ENCODE assay signal across 8 cellular contexts in the genomic region with DNA sequence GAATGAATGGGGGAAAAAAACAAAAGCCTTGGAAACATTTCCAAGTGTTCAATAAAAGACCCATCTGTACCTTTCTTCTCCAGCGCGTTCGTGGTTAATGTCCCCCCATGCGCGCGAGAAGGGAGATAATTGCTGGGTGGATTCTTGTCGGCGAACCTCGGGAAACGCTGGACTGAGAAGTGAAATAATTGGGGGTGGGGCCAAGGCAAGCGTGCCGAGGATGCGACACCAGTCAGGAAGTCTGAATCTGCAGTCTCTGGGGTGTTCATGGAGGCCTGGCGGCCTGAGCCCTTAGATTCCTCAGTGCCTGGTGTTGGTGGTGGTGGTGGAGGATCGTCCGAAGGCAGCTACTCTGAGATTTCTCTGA. TPM values are rescaled to one million over a fixed set of nuclear protein-coding genes. Genes with fewer than 3 reads are reported as not detected.
DNase-seq lines count a peak whose midpoint lies in the region; ATAC-seq, FAIRE-seq and TF ChIP-seq lines count a peak whose summit lies in the region.

No MANE protein-coding gene starts in this region.

- peak overlapping the region; percentile 63 for H3K4me3 Mint-ChIP-seq in CD4-positive, alpha-beta T cell
- H3K4me3 Mint-ChIP-seq in GM23338, result peak overlapping the region; percentile 66

- H3K9me3 Mint-ChIP-seq in CD4-positive, alpha-beta T cell, result no peaks in the 10 kb centered on the region
- no peaks in the 10 kb centered on the region for H3K9me3 Mint-ChIP-seq in GM23338

- peaks cover 42% of the 10 kb centered on the region for H3K4me1 Mint-ChIP-seq in CD4-positive, alpha-beta T cell (ENCODE audit: low read depth)
- H3K4me1 Mint-ChIP-seq in GM23338, result peaks cover 50% of the 10 kb centered on the region

- peak overlapping the region; percentile 57 for H3K4me3 ChIP-seq in GM23338
- H3K4me3 ChIP-seq in SJCRH30, result peak overlapping the region; percentile 60
- no peak overlapping the region for H3K4me3 ChIP-seq in keratinocyte (ENCODE audit: control insufficient read depth in 2 of 3, extremely low read depth in 1 of 3, insufficient read depth in 2 of 3, low read depth in 1 of 3, low read length in 3 of 3)

- no peaks in the 10 kb centered on the region for H4K20me1 ChIP-seq in GM23338 (replicated peaks; ENCODE audit: insufficient read depth)
- no peaks in the 10 kb centered on the region for H4K20me1 ChIP-seq in keratinocyte (ENCODE audit: control insufficient read depth, extremely low read depth, insufficient read depth, low read length)

- no peak overlapping the region for H3K9ac ChIP-seq in keratinocyte (ENCODE audit: control insufficient read depth, extremely low read depth, insufficient read depth, low read length)

- CTCF ChIA-PET in CD4-positive, alpha-beta T cell (lab: Charles Lee), result no interaction called here

- peaks cover 39% of the 10 kb centered on the region for H3K4me1 ChIP-seq in GM23338 (ENCODE audit: insufficient read depth)
- 0 out of 2 replicates have a peak, but pooled peaks cover 7% of the 10 kb centered on the region for H3K4me1 ChIP-seq in SJCRH30
- H3K4me1 ChIP-seq in keratinocyte (ENCODE audit: control insufficient read depth, extremely low read depth, insufficient read depth, low read length), result peaks cover 7% of the 10 kb centered on the region

- no peak for ATAC-seq in CD4-positive, alpha-beta T cell (ENCODE audit: poor library complexity)
- ATAC-seq in GM23338 (no peak), GM21528 (IDR thresholded peaks at IDR 0.05; ENCODE audit: low FRiP score, unreplicated experiment) (no peak), GM21360 (IDR thresholded peaks at IDR 0.05; ENCODE audit: unreplicated experiment) (no peak)

- H3K9me3 ChIP-seq in CD4-positive, alpha-beta T cell (ENCODE audit: control insufficient read depth, low read length), result no peaks in the 10 kb centered on the region
- H3K9me3 ChIP-seq in SJCRH30 (replicated peaks) (no peaks in the 10 kb centered on the region), keratinocyte (ENCODE audit: control insufficient read depth, low read depth, low read length) (no peaks in the 10 kb centered on the region)

- H3K79me2 ChIP-seq in GM23338 (replicated peaks; ENCODE audit: insufficient read depth) (no peaks in the 10 kb centered on the region), keratinocyte (ENCODE audit: control insufficient read depth, insufficient read depth, low read length) (no peaks in the 10 kb centered on the region)

- peaks cover 80% of the 10 kb centered on the region for H3K27me3 ChIP-seq in CD4-positive, alpha-beta T cell (ENCODE audit: control insufficient read depth, insufficient read depth, low read length)
- H3K27me3 ChIP-seq in GM23338 (ENCODE audit: insufficient read depth) (peaks cover 80% of the 10 kb centered on the region), SJCRH30 (no peaks in the 10 kb centered on the region), keratinocyte (ENCODE audit: control insufficient read depth, extremely low read depth, insufficient read depth, low read length) (peaks cover 67% of the 10 kb centered on the region)

- H3K4me2 ChIP-seq in GM23338 (peak overlapping the region; percentile 84), keratinocyte (ENCODE audit: control insufficient read depth, extremely low read depth, insufficient read depth, low read depth, low read length) (peak overlapping the region; percentile 8)

- intact Hi-C loops in CD4-positive, alpha-beta T cell (cut with DNase I, micrococcal nuclease), result no loop called here

- no peaks in the 10 kb centered on the region for H3K36me3 Mint-ChIP-seq in CD4-positive, alpha-beta T cell (ENCODE audit: low read depth)
- H3K36me3 Mint-ChIP-seq in GM23338 (ENCODE audit: low read depth), result peaks cover 3% of the 10 kb centered on the region; the same call in 1 of the 3 replicates

- H3K27ac Mint-ChIP-seq in CD4-positive, alpha-beta T cell, result no peak overlapping the region
- H3K27ac Mint-ChIP-seq in GM23338, result no peak overlapping the region

- no peak overlapping the region for H3K27ac ChIP-seq in CD4-positive, alpha-beta T cell (ENCODE audit: low read depth, low read length)
- no peak overlapping the region for H3K27ac ChIP-seq in GM23338 (ENCODE audit: low read depth)
- H3K27ac ChIP-seq in SJCRH30, result no peak overlapping the region
- no peak overlapping the region for H3K27ac ChIP-seq in keratinocyte (ENCODE audit: control insufficient read depth, insufficient read depth, low read length)

- H3K9me2 ChIP-seq in GM23338 (ENCODE audit: insufficient read depth), result no peaks in the 10 kb centered on the region

- H3F3A ChIP-seq in GM23338 (replicated peaks; ENCODE audit: low read depth), result no peaks in the 10 kb centered on the region

- POLR2A ChIA-PET in CD4-positive, alpha-beta T cell (lab: Charles Lee), result no interaction called here

- DNase-seq in CD4-positive, alpha-beta T cell, result no peak
- no peak for DNase-seq in GM23338 (ENCODE audit: low spot score)
- DNase-seq in SJCRH30, result peak; percentile 29 to 53
- DNase-seq in keratinocyte (ENCODE audit: low read depth, low spot score), result no peak
- no peak for DNase-seq in NCI-H2107 (lab: John Stamatoyannopoulos, UW)
- DNase-seq in islet precursor cell, result no peak

- H3K36me3 ChIP-seq in GM23338 (ENCODE audit: insufficient read depth) (no peaks in the 10 kb centered on the region), SJCRH30 (no peaks in the 10 kb centered on the region), keratinocyte (ENCODE audit: control insufficient read depth in 2 of 2, extremely low read depth in 1 of 2, insufficient read depth in 2 of 2, low read length in 2 of 2) (no peaks in the 10 kb centered on the region)

- dilution Hi-C loops in keratinocyte (cut with MboI; ENCODE audit: extremely low pct_ligation_motif_present, low sequenced_read_pairs), result no loop called here

- no peaks in the 10 kb centered on the region for H3K9me1 ChIP-seq in keratinocyte (ENCODE audit: control insufficient read depth, extremely low read depth, insufficient read depth, low read length)

- peaks cover 79% of the 10 kb centered on the region for H3K27me3 Mint-ChIP-seq in CD4-positive, alpha-beta T cell
- peaks cover 80% of the 10 kb centered on the region for H3K27me3 Mint-ChIP-seq in GM23338 (ENCODE audit: insufficient read depth, low read depth, poor library complexity)

- FAIRE-seq in keratinocyte (lab: Jason Lieb, UNC), result no peak

- TF ChIP-seq CTCF in CD4-positive, alpha-beta T cell (IDR thresholded peaks at IDR 0.05), result no peak
- TF ChIP-seq CTCF in GM23338 (conservative IDR thresholded peaks at IDR 0.05; ENCODE audit: low read depth in 2 of 2) (no peak), keratinocyte (optimal IDR thresholded peaks at IDR 0.05 in 1 of 3, IDR thresholded peaks at IDR 0.05 in 1 of 3, conservative IDR thresholded peaks at IDR 0.05 in 1 of 3; ENCODE audit: extremely low read depth in 1 of 3, insufficient read depth in 2 of 3, low read length in 3 of 3) (no peak)

- H2AFZ ChIP-seq in GM23338, result no peak overlapping the region
- no peak overlapping the region for H2AFZ ChIP-seq in keratinocyte (ENCODE audit: control insufficient read depth, low read length)

TF ChIP-seq in GM23338, 12 proteins besides CTCF, POLR2A, EP300 and RAD21 (continues in another document):
- TF ChIP-seq JUNB (IDR thresholded peaks at IDR 0.05; ENCODE audit: unreplicated experiment) (no peak), POLR2AphosphoS5 (IDR thresholded peaks at IDR 0.05; ENCODE audit: low read depth) (no peak), EZH2phosphoT487 (IDR thresholded peaks at IDR 0.05; ENCODE audit: unreplicated experiment) (no peak), EZH2 (IDR thresholded peaks at IDR 0.05; ENCODE audit: low read depth, unreplicated experiment) (no peak), CREB1 (CRISPR knock-in tag; IDR thresholded peaks at IDR 0.05; ENCODE audit: low read depth) (no peak), NANOG (IDR thresholded peaks at IDR 0.05; ENCODE audit: borderline replicate concordance) (no peak), STAT1 (IDR thresholded peaks at IDR 0.05; ENCODE audit: unreplicated experiment) (no peak), ZNF331 (CRISPR knock-in tag; IDR thresholded peaks at IDR 0.05; ENCODE audit: low read depth) (no peak)
- TF ChIP-seq, protein P1, sequence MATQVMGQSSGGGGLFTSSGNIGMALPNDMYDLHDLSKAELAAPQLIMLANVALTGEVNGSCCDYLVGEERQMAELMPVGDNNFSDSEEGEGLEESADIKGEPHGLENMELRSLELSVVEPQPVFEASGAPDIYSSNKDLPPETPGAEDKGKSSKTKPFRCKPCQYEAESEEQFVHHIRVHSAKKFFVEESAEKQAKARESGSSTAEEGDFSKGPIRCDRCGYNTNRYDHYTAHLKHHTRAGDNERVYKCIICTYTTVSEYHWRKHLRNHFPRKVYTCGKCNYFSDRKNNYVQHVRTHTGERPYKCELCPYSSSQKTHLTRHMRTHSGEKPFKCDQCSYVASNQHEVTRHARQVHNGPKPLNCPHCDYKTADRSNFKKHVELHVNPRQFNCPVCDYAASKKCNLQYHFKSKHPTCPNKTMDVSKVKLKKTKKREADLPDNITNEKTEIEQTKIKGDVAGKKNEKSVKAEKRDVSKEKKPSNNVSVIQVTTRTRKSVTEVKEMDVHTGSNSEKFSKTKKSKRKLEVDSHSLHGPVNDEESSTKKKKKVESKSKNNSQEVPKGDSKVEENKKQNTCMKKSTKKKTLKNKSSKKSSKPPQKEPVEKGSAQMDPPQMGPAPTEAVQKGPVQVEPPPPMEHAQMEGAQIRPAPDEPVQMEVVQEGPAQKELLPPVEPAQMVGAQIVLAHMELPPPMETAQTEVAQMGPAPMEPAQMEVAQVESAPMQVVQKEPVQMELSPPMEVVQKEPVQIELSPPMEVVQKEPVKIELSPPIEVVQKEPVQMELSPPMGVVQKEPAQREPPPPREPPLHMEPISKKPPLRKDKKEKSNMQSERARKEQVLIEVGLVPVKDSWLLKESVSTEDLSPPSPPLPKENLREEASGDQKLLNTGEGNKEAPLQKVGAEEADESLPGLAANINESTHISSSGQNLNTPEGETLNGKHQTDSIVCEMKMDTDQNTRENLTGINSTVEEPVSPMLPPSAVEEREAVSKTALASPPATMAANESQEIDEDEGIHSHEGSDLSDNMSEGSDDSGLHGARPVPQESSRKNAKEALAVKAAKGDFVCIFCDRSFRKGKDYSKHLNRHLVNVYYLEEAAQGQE (IDR thresholded peaks at IDR 0.05; ENCODE audit: unreplicated experiment), result no peak

RNA-seq across cellular contexts. Expression of a gene that starts 5.3 kb away (rescaled TPM):
- not detected for total RNA-seq in CD4-positive, alpha-beta T cell
- not detected in 2 replicates for total RNA-seq in GM23338 (2014; rRNA removed; shearing (Covaris generic))
- polyA plus RNA-seq in GM23338 (2016; fragmentation: Nextera tagmentation; extraction: Ambion mirVana), result 0.07 and 0.13 TPM in 2 replicates
- not detected in 2 replicates for total RNA-seq in SJCRH30 (2014; rRNA removed; shearing (Covaris generic))
- polyA plus RNA-seq in keratinocyte, result not detected in 3 replicates
- not detected for polyA plus RNA-seq in keratinocyte (2011; ENCODE audit: low read depth)
- not detected in 2 replicates for polyA plus RNA-seq in keratinocyte (2011; cell fraction: cytosol; rRNA removed)
- not detected in 2 replicates for polyA plus RNA-seq in keratinocyte (2011; cell fraction: nucleus; rRNA removed)
- polyA plus RNA-seq in keratinocyte (2012; ENCODE audit: low replicate concordance), result not detected in 2 replicates
- polyA minus RNA-seq in keratinocyte, result not detected in 3 replicates
- polyA minus RNA-seq in keratinocyte (2011; cell fraction: cytosol; rRNA and poly(A)+ RNA removed), result not detected
- not detected in 2 replicates for polyA minus RNA-seq in keratinocyte (2011; cell fraction: nucleus; rRNA and poly(A)+ RNA removed)

Comparison
In these comparisons a context has a peak if more than half of its experiments do, and no peak if none do; other contexts are left out.
1. DNase-seq: peak in SJCRH30 (2 of 2); none in CD4-positive, alpha-beta T cell (0 of 10), GM23338 (single experiment), keratinocyte (single experiment), NCI-H2107 (single experiment) and islet precursor cell (single experiment).
2. H3K4me3 ChIP-seq: peak in GM23338 (single experiment) and SJCRH30 (single experiment); none in keratinocyte (0 of 3).